16 cellular contexts compared by ENCODE assay signal in the genomic region with DNA sequence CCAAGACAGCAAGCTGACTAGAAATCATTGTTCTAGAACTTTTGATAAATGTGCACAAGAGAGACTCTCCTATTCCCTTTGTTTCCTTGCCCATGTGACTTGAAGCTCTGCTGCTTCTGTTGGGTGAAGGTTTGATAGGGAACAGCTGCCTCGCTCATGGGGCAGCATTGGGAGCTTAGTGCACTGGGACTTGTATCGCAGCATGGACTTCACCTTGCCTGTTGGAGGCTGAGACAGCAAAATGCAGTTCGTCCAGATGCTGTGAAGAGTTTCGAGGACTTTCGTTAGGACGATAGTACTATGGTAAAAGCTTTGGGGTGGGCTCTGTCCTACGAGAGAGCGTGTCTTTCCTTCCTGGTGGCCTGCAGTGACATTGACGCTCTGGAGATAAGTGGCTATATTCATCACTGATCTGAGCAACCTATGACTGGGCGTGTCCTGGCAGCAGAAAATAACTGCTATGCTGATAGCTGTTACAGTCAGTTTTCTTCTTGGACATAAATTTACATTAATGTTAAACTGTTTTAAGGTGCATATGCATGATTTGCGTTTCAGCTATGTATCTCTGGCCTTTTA. TPM values are rescaled to one million over a fixed set of nuclear protein-coding genes. Genes with fewer than 3 reads are reported as not detected.
DNase-seq lines count a peak whose midpoint lies in the region; ATAC-seq and TF ChIP-seq lines count a peak whose summit lies in the region.
"Had no signal": no experiment of that assay in that cellular context is flagged by ENCODE, and none has a peak within 500 bp of the region (broad histone marks: within the 10 kb centered on the region; RNA-seq: fewer than 3 reads in every experiment).

No MANE protein-coding gene starts in this region.

- no peaks in the 10 kb centered on the region for H3K9me3 ChIP-seq in SK-N-SH
- H3K9me3 ChIP-seq in RWPE2 (ENCODE audit: severe bottlenecking): no peaks in the 10 kb centered on the region
- no peaks in the 10 kb centered on the region for H3K9me3 ChIP-seq in right atrium auricular region
- no peaks in the 10 kb centered on the region for H3K9me3 ChIP-seq in spleen

- CTCF ChIA-PET in SK-N-SH (lab: Yijun Ruan, JAX): interaction anchor here (0.6 to 1.5 kb wide), 3 partner anchors 86 to 455 kb away, joined by 3 to 5 read pairs (median 4); no protein-coding TSS in a partner anchor

- no peak for TF ChIP-seq POLR2A in spleen (IDR thresholded peaks at IDR 0.05)

- TF ChIP-seq RAD21 in SK-N-SH (IDR thresholded peaks at IDR 0.05; ENCODE audit: low read length): no peak

- 95% methylated on average over 11 of the region's 11 CpGs for WGBS in SK-N-SH (ENCODE audit: low lambda C conversion rate)
- 89 to 95% (median 91%) methylated on average over 11 of the region's 11 CpGs for WGBS in spleen, 5 donors

- no peaks in the 10 kb centered on the region for H3K9me3 Mint-ChIP-seq in progenitor cell of endocrine pancreas (ENCODE audit: low read depth)
- H3K9me3 Mint-ChIP-seq: H9 had no signal

- no peak overlapping the region for H2AFZ ChIP-seq in SK-N-SH (ENCODE audit: low read depth)

- H3K4me3 ChIP-seq in SK-N-SH (ENCODE audit: low read depth in 2 of 2, low read length in 1 of 2): no peak overlapping the region
- H3K4me3 ChIP-seq in RWPE2 (ENCODE audit: severe bottlenecking): no peak overlapping the region
- no peak overlapping the region for H3K4me3 ChIP-seq in right atrium auricular region
- H3K4me3 ChIP-seq in dorsolateral prefrontal cortex: no peak overlapping the region
- H3K4me3 ChIP-seq in spleen: no peak overlapping the region
- H3K4me3 ChIP-seq: K562 had no signal

- H3K27ac Mint-ChIP-seq in progenitor cell of endocrine pancreas: peak overlapping the region; percentile 76
- H3K27ac Mint-ChIP-seq: H9 had no signal

- H3K27me3 Mint-ChIP-seq in progenitor cell of endocrine pancreas: peaks cover 2% of the 10 kb centered on the region

- peaks cover 28% of the 10 kb centered on the region for H3F3A ChIP-seq in SK-N-SH (replicated peaks; ENCODE audit: insufficient read depth)

- POLR2A ChIA-PET in SK-N-SH (lab: Yijun Ruan, JAX): interaction anchor here (1.0 kb wide), 1 partner anchor 9 kb away, joined by 4 read pairs; no protein-coding TSS in a partner anchor

- H4K20me1 ChIP-seq in SK-N-SH (ENCODE audit: insufficient read depth): no peaks in the 10 kb centered on the region

- no peaks in the 10 kb centered on the region for H3K36me3 ChIP-seq in SK-N-SH (replicated peaks in 1 of 2; ENCODE audit: control insufficient read depth in 1 of 2, insufficient read depth in 2 of 2, low read length in 1 of 2)
- H3K36me3 ChIP-seq in RWPE2 (ENCODE audit: low read depth): no peaks in the 10 kb centered on the region
- no peaks in the 10 kb centered on the region for H3K36me3 ChIP-seq in right atrium auricular region
- H3K36me3 ChIP-seq in spleen: no peaks in the 10 kb centered on the region

- TF ChIP-seq CTCF in SK-N-SH (IDR thresholded peaks at IDR 0.05) (no peak), RWPE2 (IDR thresholded peaks at IDR 0.05; ENCODE audit: poor library complexity, severe bottlenecking) (no peak), right atrium auricular region (IDR thresholded peaks at IDR 0.05) (no peak), progenitor cell of endocrine pancreas (IDR thresholded peaks at IDR 0.05; ENCODE audit: unreplicated experiment) (no peak), dorsolateral prefrontal cortex (IDR thresholded peaks at IDR 0.05 in 54 of 56, conservative IDR thresholded peaks at IDR 0.05 in 2 of 56; ENCODE audit: low read depth in 1 of 56, partially characterized antibody in 56 of 56) (no peak), spleen (IDR thresholded peaks at IDR 0.05 in 8 of 11, conservative IDR thresholded peaks at IDR 0.05 in 3 of 11) (no peak)

- H3K36me3 Mint-ChIP-seq in progenitor cell of endocrine pancreas (ENCODE audit: insufficient read depth): no peaks in the 10 kb centered on the region

- peaks cover 80% of the 10 kb centered on the region for H3K79me2 ChIP-seq in SK-N-SH (ENCODE audit: insufficient read depth)

- intact Hi-C loops in dorsolateral prefrontal cortex (cut with DNase I): no loop called here
- intact Hi-C loops in spleen (cut with DNase I; ENCODE audit: low total_unique reads): no loop called here

- peaks cover 30% of the 10 kb centered on the region for H3K4me1 Mint-ChIP-seq in progenitor cell of endocrine pancreas (ENCODE audit: low read depth)

- H3K4me1 ChIP-seq in SK-N-SH (ENCODE audit: control insufficient read depth in 1 of 2, insufficient read depth in 2 of 2, low read depth in 1 of 2, low read length in 1 of 2) (peaks cover 33 to 36% of the 10 kb centered on the region in 2 experiments), RWPE2 (ENCODE audit: insufficient read depth, poor library complexity, severe bottlenecking) (peaks cover 45% of the 10 kb centered on the region), right atrium auricular region (peaks cover 0 to 75% of the 10 kb centered on the region in 2 donors), spleen (peaks cover 0 to 30% (median 11%) of the 10 kb centered on the region in 6 donors)

- no peak overlapping the region for H3K9ac ChIP-seq in SK-N-SH

- H3K4me2 ChIP-seq in SK-N-SH: no peak overlapping the region

- no peak for TF ChIP-seq EP300 in SK-N-SH (IDR thresholded peaks at IDR 0.05; ENCODE audit: borderline replicate concordance in 1 of 2, low read depth in 1 of 2, low read length in 1 of 2)

- DNase-seq in SK-N-SH (no peak), RWPE2 (ENCODE audit: low spot score) (no peak), right atrium auricular region (ENCODE audit: low spot score) (no peak), progenitor cell of endocrine pancreas (ENCODE audit: low spot score, unreplicated experiment) (no peak), dorsolateral prefrontal cortex (no peak), midbrain (lab: John Stamatoyannopoulos, UW) (no peak), spleen (no peak)
- DNase-seq: 8988T, C1 segment of cervical spinal cord, H9, NCI-H146, NCI-H2227 treated with DMSO at 0.1 percent for 48 hours, NCI-H526 had no signal

- no peaks in the 10 kb centered on the region for H3K9me2 ChIP-seq in SK-N-SH

- ATAC-seq in SK-N-SH treated with all-trans-retinoic acid at 6 μM for 48 hours (no peak), RWPE2 (ENCODE audit: low read depth) (no peak)
- ATAC-seq: K562 had no signal

- H3K27ac ChIP-seq in SK-N-SH (ENCODE audit: low read depth in 2 of 2, low read length in 1 of 2) (peak overlapping the region; percentile 19 to 79; a peak in 3 of 4 replicates), RWPE2 (ENCODE audit: poor library complexity, severe bottlenecking) (peak overlapping the region; percentile 32), right atrium auricular region (peak overlapping the region; percentile 60 to 62), dorsolateral prefrontal cortex (no peak overlapping the region), spleen (no peak overlapping the region)
- H3K27ac ChIP-seq: HL-60 had no signal

- H3K27me3 ChIP-seq in SK-N-SH (ENCODE audit: insufficient read depth) (no peaks in the 10 kb centered on the region), RWPE2 (ENCODE audit: insufficient read depth, poor library complexity, severe bottlenecking) (no peaks in the 10 kb centered on the region), right atrium auricular region (no peaks in the 10 kb centered on the region), dorsolateral prefrontal cortex (peaks cover 0 to 6% (median 0%) of the 10 kb centered on the region in 45 donors), spleen (replicated peaks in 1 of 7) (no peaks in the 10 kb centered on the region)

- H3K4me3 Mint-ChIP-seq in progenitor cell of endocrine pancreas (ENCODE audit: low read depth): no peak overlapping the region
- H3K4me3 Mint-ChIP-seq: H9 had no signal

TF ChIP-seq in SK-N-SH, 30 proteins besides CTCF, POLR2A, EP300 and RAD21 (continues in another document):
- TF ChIP-seq, protein P1, sequence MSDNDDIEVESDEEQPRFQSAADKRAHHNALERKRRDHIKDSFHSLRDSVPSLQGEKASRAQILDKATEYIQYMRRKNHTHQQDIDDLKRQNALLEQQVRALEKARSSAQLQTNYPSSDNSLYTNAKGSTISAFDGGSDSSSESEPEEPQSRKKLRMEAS (IDR thresholded peaks at IDR 0.05; ENCODE audit: low read depth): no peak
- TF ChIP-seq RCOR1 (IDR thresholded peaks at IDR 0.05; ENCODE audit: low read length): no peak
- TF ChIP-seq GABPA (IDR thresholded peaks at IDR 0.05; ENCODE audit: low read depth): no peak

TF ChIP-seq in SK-N-SH treated with all-trans-retinoic acid at 6 μM for 48 hours, 23 proteins besides CTCF, POLR2A, EP300 and RAD21 (continues in another document):
- no peak for TF ChIP-seq ZC3H10 (CRISPR knock-in tag; IDR thresholded peaks at IDR 0.05)
- no peak for TF ChIP-seq RARB (CRISPR knock-in tag; IDR thresholded peaks at IDR 0.05)
- no peak for TF ChIP-seq ZNF8 (CRISPR knock-in tag; IDR thresholded peaks at IDR 0.05)
- TF ChIP-seq, protein P2, sequence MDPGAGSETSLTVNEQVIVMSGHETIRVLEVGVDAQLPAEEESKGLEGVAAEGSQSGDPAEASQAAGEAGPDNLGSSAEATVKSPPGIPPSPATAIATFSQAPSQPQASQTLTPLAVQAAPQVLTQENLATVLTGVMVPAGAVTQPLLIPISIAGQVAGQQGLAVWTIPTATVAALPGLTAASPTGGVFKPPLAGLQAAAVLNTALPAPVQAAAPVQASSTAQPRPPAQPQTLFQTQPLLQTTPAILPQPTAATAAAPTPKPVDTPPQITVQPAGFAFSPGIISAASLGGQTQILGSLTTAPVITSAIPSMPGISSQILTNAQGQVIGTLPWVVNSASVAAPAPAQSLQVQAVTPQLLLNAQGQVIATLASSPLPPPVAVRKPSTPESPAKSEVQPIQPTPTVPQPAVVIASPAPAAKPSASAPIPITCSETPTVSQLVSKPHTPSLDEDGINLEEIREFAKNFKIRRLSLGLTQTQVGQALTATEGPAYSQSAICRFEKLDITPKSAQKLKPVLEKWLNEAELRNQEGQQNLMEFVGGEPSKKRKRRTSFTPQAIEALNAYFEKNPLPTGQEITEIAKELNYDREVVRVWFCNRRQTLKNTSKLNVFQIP (CRISPR knock-in tag; IDR thresholded peaks at IDR 0.05; ENCODE audit: borderline replicate concordance, low read depth): no peak
- no peak for TF ChIP-seq CSDC2 (CRISPR knock-in tag; IDR thresholded peaks at IDR 0.05)
- TF ChIP-seq OSR1 (CRISPR knock-in tag; IDR thresholded peaks at IDR 0.05): no peak
- no peak for TF ChIP-seq ARNTL (CRISPR knock-in tag; IDR thresholded peaks at IDR 0.05; ENCODE audit: borderline replicate concordance, low read depth)
- TF ChIP-seq PPARA (CRISPR knock-in tag; IDR thresholded peaks at IDR 0.05; ENCODE audit: borderline replicate concordance): no peak

RNA-seq across cellular contexts. Expression of a gene that starts 44.8 kb away (rescaled TPM):
- 12.0 and 15.1 TPM in 2 replicates for polyA plus RNA-seq in SK-N-SH (2012; rRNA removed)
- 12.9 and 13.8 TPM in 2 replicates for polyA plus RNA-seq in SK-N-SH (2012; cell fraction: cytosol; rRNA removed)
- polyA plus RNA-seq in SK-N-SH (2012; cell fraction: nucleus; rRNA removed): 20.6 and 21.3 TPM in 2 replicates
- 10 to 100 TPM; 36.1 to 43.5 TPM for total RNA-seq in right atrium auricular region
- 11.0 and 13.1 TPM in 2 replicates for total RNA-seq in progenitor cell of endocrine pancreas
- total RNA-seq in dorsolateral prefrontal cortex: 10 to 100 TPM in 108 of 120 experiments, 1 to 10 TPM in 12; 6.8 to 26.3 (median 12.9) TPM
- 10 to 100 TPM in 6 of 7 donors, 1 to 10 TPM in 1; 5.8 to 35.5 (median 18.0) TPM for total RNA-seq in spleen
- 1 to 10 TPM; 4.0 to 7.2 (median 4.8) TPM for polyA plus RNA-seq in spleen

Comparison
In these comparisons a context has a peak if more than half of its experiments do, and no peak if none do; other contexts are left out.
1. H3K27ac ChIP-seq: peak in SK-N-SH (2 of 2), RWPE2 (single experiment) and right atrium auricular region (2 of 2); none in dorsolateral prefrontal cortex (0 of 59) and spleen (0 of 8).